27 cellular contexts compared by ENCODE assay signal in the genomic region with DNA sequence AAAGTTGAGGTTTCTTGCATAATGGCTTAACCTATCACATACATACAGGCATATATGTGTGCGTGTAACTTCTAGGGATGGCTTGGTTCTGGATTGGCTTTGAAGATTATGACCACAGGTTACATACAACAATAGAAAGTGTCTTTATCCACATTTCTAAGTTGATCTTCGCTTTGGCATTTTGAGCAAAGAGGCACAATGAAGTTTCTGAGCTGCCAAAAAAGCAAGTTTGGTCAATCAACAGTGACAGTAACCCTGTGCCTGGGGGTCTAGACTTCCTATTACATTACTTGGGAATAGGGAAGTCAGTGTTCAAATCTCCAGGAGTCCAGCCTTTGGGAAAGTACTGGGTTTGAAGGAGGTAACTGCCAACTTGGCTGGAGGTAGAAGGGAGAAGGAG. TPM values are rescaled to one million over a fixed set of nuclear protein-coding genes. Genes with fewer than 3 reads are reported as not detected.
"Had no signal": no experiment of that assay in that cellular context is flagged by ENCODE, and none has a peak within 500 bp of the region (broad histone marks: within the 10 kb centered on the region; RNA-seq: fewer than 3 reads in every experiment).

No MANE protein-coding gene starts in this region.

- DNase-seq: islet precursor cell; left ventricle myocardium inferior; naive B cell; natural killer cell; nephron progenitor cell; nucleus accumbens; psoas muscle; sigmoid colon; small intestine; spleen; stimulated activated CD4-positive, alpha-beta T cell treated with anti-CD3 and anti-CD28 coated beads, Interleukin-4, amount 100 ng/mL, for 24 hours; stimulated activated naive CD4-positive, alpha-beta T cell; tibial artery; trophoblast cell; upper lobe of right lung had no signal

- H3K27ac ChIP-seq: left ventricle myocardium inferior, parathyroid adenoma, psoas muscle, sigmoid colon, spleen, suprapubic skin, thoracic aorta, tibial artery, upper lobe of right lung had no signal

- H3K4me1 ChIP-seq: parathyroid adenoma, psoas muscle, upper lobe of right lung had no signal

- H3K27ac Mint-ChIP-seq: mesothelial cell of epicardium; natural killer cell; nephron progenitor cell; stimulated activated effector memory CD8-positive, alpha-beta T cell treated with anti-CD3 and anti-CD28 coated beads, Interleukin-12 subunit alpha, Interleukin-12 subunit beta, amount 100 ng/mL, for 72 hours; stimulated activated naive CD8-positive, alpha-beta T cell treated with anti-CD3 and anti-CD28 coated beads, Interleukin-15, Interleukin-2, amounts not matched to agents 100 ng/mL and 50 ng/mL, for 24 hours had no signal

- H3K9me3 Mint-ChIP-seq: mesothelial cell of epicardium; nephron progenitor cell; stimulated activated effector memory CD8-positive, alpha-beta T cell treated with anti-CD3 and anti-CD28 coated beads, Interleukin-12 subunit alpha, Interleukin-12 subunit beta, amount 100 ng/mL, for 72 hours; stimulated activated naive CD8-positive, alpha-beta T cell treated with anti-CD3 and anti-CD28 coated beads, Interleukin-15, Interleukin-2, amounts not matched to agents 100 ng/mL and 50 ng/mL, for 24 hours had no signal

- ATAC-seq: natural killer cell; psoas muscle; stimulated activated effector memory CD8-positive, alpha-beta T cell treated with anti-CD3 and anti-CD28 coated beads, Interleukin-12 subunit alpha, Interleukin-12 subunit beta, amount 100 ng/mL, for 72 hours; upper lobe of right lung had no signal

- H3K36me3 ChIP-seq: left ventricle myocardium inferior, sigmoid colon, spleen, suprapubic skin, thoracic aorta, tibial artery, upper lobe of right lung had no signal

- H3K4me3 Mint-ChIP-seq: natural killer cell; stimulated activated effector memory CD8-positive, alpha-beta T cell treated with anti-CD3 and anti-CD28 coated beads, Interleukin-12 subunit alpha, Interleukin-12 subunit beta, amount 100 ng/mL, for 72 hours had no signal

- H3K9me3 ChIP-seq: left ventricle myocardium inferior, psoas muscle, sigmoid colon, suprapubic skin, thoracic aorta, tibial artery, upper lobe of right lung had no signal

- H3K4me3 ChIP-seq: lung, psoas muscle, spleen, suprapubic skin, thoracic aorta, tibial artery, upper lobe of right lung had no signal

RNA-seq across cellular contexts. Expression of gene SOX1, which starts 3.1 kb away (rescaled TPM):
- total RNA-seq: kidney epithelial cell, left ventricle myocardium inferior, mesothelial cell of epicardium, mononuclear cell, natural killer cell, osteocyte, posterior vena cava, psoas muscle, spleen, subcutaneous adipose tissue, thoracic aorta, upper lobe of right lung had no signal
- polyA plus RNA-seq: lung, psoas muscle, spleen had no signal
